ENCODE assay signal across 1 cellular context in the genomic region with DNA sequence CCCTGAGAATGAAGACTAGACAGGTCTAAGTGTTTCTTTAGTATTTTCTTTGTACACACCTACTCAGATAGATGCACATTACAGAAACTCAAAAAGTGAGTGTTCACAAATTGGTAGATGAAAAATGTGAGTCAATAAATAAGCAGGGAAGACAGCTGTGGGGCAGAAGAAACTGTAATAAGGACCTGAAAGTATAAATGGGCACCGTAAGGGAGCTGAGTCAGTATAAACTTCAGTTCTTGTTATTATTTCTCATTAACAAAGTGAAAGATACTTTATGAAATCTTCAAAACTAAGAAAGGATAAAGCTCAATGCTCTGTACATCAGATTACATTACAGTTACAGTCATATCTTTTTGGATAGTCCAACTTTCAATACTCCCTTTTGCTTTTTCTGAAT.
TF ChIP-seq lines count a peak whose summit lies in the region.

No MANE protein-coding gene starts in this region.

TF ChIP-seq in K562, 482 proteins besides CTCF, POLR2A, EP300 and RAD21:
- TF ChIP-seq CTBP1 (IDR thresholded peaks at IDR 0.05; ENCODE audit: borderline replicate concordance), result no peak
- TF ChIP-seq RBFOX2 (IDR thresholded peaks at IDR 0.05; ENCODE audit: low read depth, low read length), result peak; percentile 63
- TF ChIP-seq C11orf30 (IDR thresholded peaks at IDR 0.05; ENCODE audit: low read depth), result peak; percentile 44; the same call in 1 of the 2 replicates
- peak; percentile 59 for TF ChIP-seq ZNF316 (IDR thresholded peaks at IDR 0.05)
- TF ChIP-seq ZNF436 (CRISPR knock-in tag; IDR thresholded peaks at IDR 0.05), result no peak
- 0 out of 2 replicates have a peak, but pooled peaks have one; percentile 5 for TF ChIP-seq PHF8 (IDR thresholded peaks at IDR 0.05; ENCODE audit: borderline replicate concordance, low read length)
